9 cellular contexts compared by ENCODE assay signal in genomic region chr14:68377056-68377455, GRCh38.
DNase-seq lines count a peak whose midpoint lies in the region; ATAC-seq, FAIRE-seq and TF ChIP-seq lines count a peak whose summit lies in the region.
"Had no signal": no experiment of that assay in that cellular context is flagged by ENCODE, and none has a peak within 500 bp of the region (broad histone marks: within the 10 kb centered on the region; RNA-seq: fewer than 3 reads in every experiment).

No MANE protein-coding gene starts in this region.

- H3K36me3 ChIP-seq in mammary epithelial cell (ENCODE audit: insufficient read depth, low read length) (no peaks in the 10 kb centered on the region), lung (ENCODE audit: control insufficient read depth in 2 of 2, insufficient read depth in 2 of 2, low read length in 2 of 2) (no peaks in the 10 kb centered on the region)

- H3K4me1 ChIP-seq in mammary epithelial cell (ENCODE audit: insufficient read depth, low read length) (peaks cover 21% of the 10 kb centered on the region), lung (ENCODE audit: control insufficient read depth in 2 of 2, insufficient read depth in 2 of 2, low read length in 2 of 2) (peaks cover 2 to 4% of the 10 kb centered on the region in 2 donors)

- in situ Hi-C loops in mammary epithelial cell (cut with MboI; ENCODE audit: low sequenced_read_pairs in 2 of 2), result no loop called here

- DNase-seq in Calu3, result no peak
- DNase-seq in mammary epithelial cell, result no peak
- DNase-seq in lung (ENCODE audit: low spot score), result no peak
- no peak for DNase-seq in posterior vena cava (ENCODE audit: low spot score)
- no peak for DNase-seq in GM12892 (ENCODE audit: insufficient read length)
- DNase-seq in effector CD4-positive, alpha-beta T cell, result no peak
- no peak for DNase-seq in NCI-H187 (lab: John Stamatoyannopoulos, UW)

- H3K27ac ChIP-seq in mammary epithelial cell (ENCODE audit: insufficient read depth, low read depth, low read length) (peak overlapping the region; percentile 70), lung (ENCODE audit: low read depth in 1 of 2, low read length in 1 of 2) (peak overlapping the region; percentile 13 to 79)

- no peaks in the 10 kb centered on the region for H3K9me3 Mint-ChIP-seq in Calu3 (ENCODE audit: low read depth, unreplicated experiment)
- peaks cover 4% of the 10 kb centered on the region for H3K9me3 Mint-ChIP-seq in stimulated activated memory B cell treated with anti-CD40 and anti-IgM and Interleukin-4, amounts not matched to agents 10 μg/mL and 1 μg/mL and 100 μg/mL, for 72 hours

- TF ChIP-seq CTCF in Calu3 (IDR thresholded peaks at IDR 0.05; ENCODE audit: unreplicated experiment), result no peak
- TF ChIP-seq CTCF in mammary epithelial cell (conservative IDR thresholded peaks at IDR 0.05 in 1 of 2, IDR thresholded peaks at IDR 0.05 in 1 of 2; ENCODE audit: extremely low read depth in 1 of 2, insufficient read depth in 1 of 2, low read depth in 1 of 2, low read length in 2 of 2), result no peak
- no peak for TF ChIP-seq CTCF in lung (IDR thresholded peaks at IDR 0.05; ENCODE audit: control extremely low read depth, extremely low read depth)

- CTCF ChIA-PET in Calu3 (lab: Charles Lee), result interaction anchor here (1.6 kb wide), 2 partner anchors 12 to 70 kb away, joined by 3 to 5 read pairs; no protein-coding TSS in a partner anchor
- CTCF ChIA-PET in mammary epithelial cell (lab: Charles Lee; ENCODE audit: low non-redundant PET), result no interaction called here

- H3K9me3 ChIP-seq in mammary epithelial cell (replicated peaks; ENCODE audit: insufficient read depth, low read length) (no peaks in the 10 kb centered on the region), lung (ENCODE audit: control insufficient read depth in 2 of 2, insufficient read depth in 1 of 2, low read length in 1 of 2) (no peaks in the 10 kb centered on the region)

- BruUV-seq in Calu3 (replicated peaks; lab: Mats Ljungman, UMichigan) (no TSS peak), mammary epithelial cell (replicated peaks; lab: Mats Ljungman, UMichigan) (no TSS peak)

- no peak overlapping the region for H3K4me3 Mint-ChIP-seq in Calu3 (ENCODE audit: low read depth, unreplicated experiment)
- no peak overlapping the region for H3K4me3 Mint-ChIP-seq in stimulated activated memory B cell treated with anti-CD40 and anti-IgM and Interleukin-4, amounts not matched to agents 10 μg/mL and 1 μg/mL and 100 μg/mL, for 72 hours

- no peaks in the 10 kb centered on the region for H4K20me1 ChIP-seq in mammary epithelial cell (ENCODE audit: insufficient read depth, low read length)

- H2AFZ ChIP-seq in mammary epithelial cell (ENCODE audit: low read depth, low read length), result peak overlapping the region; percentile 84

- peaks cover 26% of the 10 kb centered on the region for H3K4me1 Mint-ChIP-seq in Calu3 (ENCODE audit: low read depth, unreplicated experiment)
- H3K4me1 Mint-ChIP-seq in stimulated activated memory B cell treated with anti-CD40 and anti-IgM and Interleukin-4, amounts not matched to agents 10 μg/mL and 1 μg/mL and 100 μg/mL, for 72 hours, result peaks cover 76% of the 10 kb centered on the region

- TF ChIP-seq POLR2A in GM12892 (IDR thresholded peaks at IDR 0.05; ENCODE audit: low read depth, low read length), result no peak

- H3K79me2 ChIP-seq in mammary epithelial cell (ENCODE audit: insufficient read depth, low read length), result no peaks in the 10 kb centered on the region

- peaks cover 4% of the 10 kb centered on the region for H3K36me3 Mint-ChIP-seq in Calu3 (ENCODE audit: insufficient read depth, unreplicated experiment)
- peaks cover 5% of the 10 kb centered on the region for H3K36me3 Mint-ChIP-seq in stimulated activated memory B cell treated with anti-CD40 and anti-IgM and Interleukin-4, amounts not matched to agents 10 μg/mL and 1 μg/mL and 100 μg/mL, for 72 hours

- H3K27ac Mint-ChIP-seq in Calu3 (ENCODE audit: unreplicated experiment), result peak overlapping the region; percentile 68
- peak overlapping the region; percentile 86 for H3K27ac Mint-ChIP-seq in stimulated activated memory B cell treated with anti-CD40 and anti-IgM and Interleukin-4, amounts not matched to agents 10 μg/mL and 1 μg/mL and 100 μg/mL, for 72 hours

- H3K27me3 ChIP-seq in mammary epithelial cell (ENCODE audit: insufficient read depth, low read length), result no peaks in the 10 kb centered on the region
- H3K27me3 ChIP-seq in lung (ENCODE audit: control insufficient read depth, insufficient read depth), result no peaks in the 10 kb centered on the region

- no peak overlapping the region for H3K4me3 ChIP-seq in mammary epithelial cell (replicated peaks in 1 of 3; ENCODE audit: insufficient read depth in 1 of 3, low read depth in 2 of 3, low read length in 3 of 3)
- H3K4me3 ChIP-seq in lung, result no peak overlapping the region
- H3K4me3 ChIP-seq: SK-N-MC had no signal

- no peak overlapping the region for H3K4me2 ChIP-seq in mammary epithelial cell (ENCODE audit: insufficient read depth, low read depth, low read length)

- H3K27me3 Mint-ChIP-seq in Calu3 (ENCODE audit: unreplicated experiment), result no peaks in the 10 kb centered on the region
- H3K27me3 Mint-ChIP-seq in stimulated activated memory B cell treated with anti-CD40 and anti-IgM and Interleukin-4, amounts not matched to agents 10 μg/mL and 1 μg/mL and 100 μg/mL, for 72 hours, result no peaks in the 10 kb centered on the region

- no peak overlapping the region for H3K9ac ChIP-seq in mammary epithelial cell (ENCODE audit: insufficient read depth, low read length)

- no peak for ATAC-seq in lung (ENCODE audit: insufficient read depth, low FRiP score)
- no peak for ATAC-seq in stimulated activated memory B cell treated with anti-CD40 and anti-IgM and Interleukin-4, amounts not matched to agents 10 μg/mL and 1 μg/mL and 100 μg/mL, for 72 hours

- intact Hi-C loops in Calu3 (cut with micrococcal nuclease; ENCODE audit: unreplicated experiment) (loop anchor here (10.0 kb wide), 2 partner anchors 148 to 408 kb away; no protein-coding TSS in a partner anchor), mammary epithelial cell (cut with micrococcal nuclease) (loop anchor here (10.0 kb wide), 2 partner anchors 122 to 308 kb away; no protein-coding TSS in a partner anchor), posterior vena cava (cut with DNase I) (no loop called here)

- 27% methylated on average over 2 of the region's 2 CpGs for WGBS in mammary epithelial cell (ENCODE audit: low coverage, missing lambda C conversion rate)
- 65 to 77% methylated on average over 2 of the region's 2 CpGs for WGBS in lung, 2 donors

- no peak for FAIRE-seq in GM12892 (lab: Jason Lieb, UNC)

- dilution Hi-C loops in mammary epithelial cell (cut with HindIII; ENCODE audit: low sequenced_read_pairs), result no loop called here

Comparison
In these comparisons a context has a peak if more than half of its experiments do, and no peak if none do; other contexts are left out.
1. intact Hi-C loops: an anchor here in Calu3 (10.0 kb wide) and mammary epithelial cell (10.0 kb wide); none called in posterior vena cava.